Comparison of ENCODE assay signal across 26 cellular contexts in genomic region chr11:80584661-80585060, GRCh38.
"Had no signal": no experiment of that assay in that cellular context is flagged by ENCODE, and none has a peak within 500 bp of the region (broad histone marks: within the 10 kb centered on the region; RNA-seq: fewer than 3 reads in every experiment).

No MANE protein-coding gene starts in this region.

- DNase-seq: dermis blood vessel endothelial cell; effector memory CD4-positive, alpha-beta T cell; foreskin keratinocyte; heart left ventricle; kidney; mesenchymal stem cell; mucosa of descending colon; naive B cell; nucleus accumbens; right cardiac atrium; spleen; stimulated activated CD4-positive, alpha-beta T cell treated with anti-CD3 and anti-CD28 coated beads, Interleukin-2, amount 100 ng/mL, for 48 hours; stimulated activated naive B cell treated with anti-CD40 and anti-IgM and Interleukin-4, amounts not matched to agents 10 μg/mL and 1 μg/mL and 100 μg/mL, for 72 hours; transverse colon had no signal

- H3K9ac ChIP-seq: neural progenitor cell had no signal

- H3K4me2 ChIP-seq: hepatocyte, neural progenitor cell had no signal

- H3K27me3 ChIP-seq: esophagus muscularis mucosa, foreskin keratinocyte, gastroesophageal sphincter, heart left ventricle, hepatocyte, neural progenitor cell, spleen, transverse colon, vagina had no signal

- H2AFZ ChIP-seq: hepatocyte had no signal

- H3K4me3 ChIP-seq: coronary artery, esophagus muscularis mucosa, gastroesophageal sphincter, heart left ventricle, hepatocyte, lung, mucosa of descending colon, neural progenitor cell, prostate gland, skin epidermis, spleen, transverse colon, vagina had no signal

- H3K4me1 ChIP-seq: gastroesophageal sphincter, neural progenitor cell, spleen, transverse colon, vagina had no signal

- H3K9me3 ChIP-seq: esophagus muscularis mucosa, gastroesophageal sphincter, heart left ventricle, mucosa of descending colon, prostate gland, spleen, transverse colon, vagina had no signal

- H3K79me2 ChIP-seq: hepatocyte had no signal

- H3K27ac ChIP-seq: coronary artery, esophagus muscularis mucosa, foreskin keratinocyte, gastroesophageal sphincter, heart left ventricle, hepatocyte, prostate gland, skin epidermis, spleen, transverse colon, vagina had no signal

- ATAC-seq: foreskin keratinocyte; gastroesophageal sphincter; heart left ventricle; left lobe of liver; mucosa of descending colon; natural killer cell treated with Interleukin-12 subunit alpha and Interleukin-12 subunit beta and Interleukin-15 and Interleukin-18, amount 100 ng/mL, for 72 hours; right cardiac atrium; stimulated activated naive B cell treated with anti-CD40 and anti-IgM and Interleukin-4, amounts not matched to agents 10 μg/mL and 1 μg/mL and 100 μg/mL, for 72 hours had no signal

- FAIRE-seq: endothelial cell of umbilical vein, kidney had no signal

- H3K36me3 ChIP-seq: esophagus muscularis mucosa, gastroesophageal sphincter, heart left ventricle, neural progenitor cell, prostate gland, spleen, transverse colon, vagina had no signal
